21 cellular contexts compared by ENCODE assay signal in the genomic region with DNA sequence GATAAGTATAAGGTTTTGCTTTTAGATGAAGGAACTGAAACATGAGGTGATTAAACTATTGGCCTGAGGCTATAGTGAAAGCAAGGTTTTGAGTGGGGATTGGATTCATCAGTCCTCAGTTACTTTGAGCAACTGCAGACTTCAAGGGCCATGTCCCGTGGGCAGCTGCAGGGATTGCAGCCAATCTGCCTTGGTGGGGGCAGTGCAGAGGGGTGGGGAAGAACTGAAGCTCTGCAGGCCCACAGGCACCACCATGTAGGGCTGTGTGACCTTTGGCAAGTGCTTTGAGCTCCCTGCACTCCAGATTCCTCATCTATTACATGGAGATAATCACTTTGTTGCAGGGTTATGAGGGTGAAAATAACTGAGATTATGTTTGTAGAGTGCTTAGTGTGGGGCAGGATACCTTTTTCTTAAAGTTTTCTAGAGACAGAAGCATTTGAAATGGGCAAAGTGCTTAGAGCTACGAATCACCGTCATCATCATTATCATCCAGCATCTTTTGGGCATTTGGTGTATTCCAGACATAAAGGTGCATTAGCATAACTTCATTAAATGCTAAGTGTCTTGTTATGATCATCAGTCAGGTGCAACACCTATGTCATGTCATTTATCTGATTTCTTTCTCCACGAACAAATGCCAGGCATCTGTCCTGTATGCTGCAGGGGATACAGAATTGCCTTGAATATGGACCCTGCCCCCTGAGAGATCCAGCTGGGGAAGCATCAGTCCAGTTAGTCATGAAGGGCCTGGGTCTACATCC.
"Had no signal": no experiment of that assay in that cellular context is flagged by ENCODE, and none has a peak within 500 bp of the region (broad histone marks: within the 10 kb centered on the region; RNA-seq: fewer than 3 reads in every experiment).

No MANE protein-coding gene starts in this region.

- H3K9me3 ChIP-seq: ovary, psoas muscle, right lobe of liver had no signal

- DNase-seq: activated CD4-positive, alpha-beta T cell treated with anti-CD3 and anti-CD28 coated beads for 1 hour; activated CD8-positive, alpha-beta memory T cell treated with anti-CD3 and anti-CD28 coated beads for 24 hours; activated CD8-positive, alpha-beta memory T cell treated with anti-CD3 and anti-CD28 coated beads, Interleukin-2, amount 50 U/mL, for 48 hours; activated effector memory CD4-positive, alpha-beta T cell treated with Interleukin-2 at 50 U/mL for 16 hours; activated naive CD4-positive, alpha-beta T cell treated with anti-CD3 and anti-CD28 coated beads, Interleukin-2, amount 50 U/mL, for 16 hours; activated T-cell treated with anti-CD3 and anti-CD28 coated beads, Interleukin-2, amount 50 U/mL, for 48 hours; aorta; erythroblast; kidney glomerular epithelial cell; mesenchymal stem cell; naive thymus-derived CD4-positive, alpha-beta T cell; ovary; psoas muscle; right lobe of liver; stimulated activated CD4-positive, alpha-beta T cell treated with anti-CD3 and anti-CD28 coated beads, Interleukin-4, amount 100 ng/mL, for 24 hours; stomach; WERI-Rb-1 had no signal

- ATAC-seq: naive thymus-derived CD4-positive, alpha-beta T cell; psoas muscle; right lobe of liver; stimulated activated effector memory CD8-positive, alpha-beta T cell treated with anti-CD3 and anti-CD28 coated beads, Interleukin-12 subunit alpha, Interleukin-12 subunit beta, amount 100 ng/mL, for 72 hours had no signal

- H3K27me3 ChIP-seq: ovary, right lobe of liver, stomach had no signal

- FAIRE-seq: endometrium, frontal cortex had no signal

- H3K36me3 ChIP-seq: ovary, right lobe of liver, stomach, WERI-Rb-1 had no signal

- H3K4me3 ChIP-seq: coronary artery, ovary, psoas muscle, right lobe of liver, stomach had no signal

- H3K4me1 ChIP-seq: psoas muscle, right lobe of liver, stomach had no signal

- H3K27ac ChIP-seq: coronary artery, ovary, psoas muscle, right lobe of liver, stomach, WERI-Rb-1 had no signal
